In the genomic region with DNA sequence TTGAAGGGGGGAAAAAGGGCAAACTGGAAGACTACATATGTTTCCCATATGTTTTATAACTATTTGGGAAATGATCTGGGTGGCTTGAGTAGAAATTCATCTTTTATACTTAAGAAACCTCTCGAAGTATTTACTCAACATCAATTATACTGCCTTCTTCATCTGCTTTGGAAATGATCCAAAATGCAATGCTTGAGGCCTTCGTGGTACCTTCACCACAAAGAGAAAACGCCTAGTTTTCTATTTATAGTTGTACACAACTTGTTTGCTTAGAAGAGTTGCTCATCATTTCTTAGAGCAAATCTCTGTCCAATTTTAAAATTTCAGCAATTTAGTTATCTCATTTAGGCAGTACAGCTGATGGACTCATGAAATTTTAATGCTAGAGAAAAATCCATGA, we compare ENCODE assay signal across 22 cellular contexts. TPM values are rescaled to one million over a fixed set of nuclear protein-coding genes. Genes with fewer than 3 reads are reported as not detected.
"Had no signal": no experiment of that assay in that cellular context is flagged by ENCODE, and none has a peak within 500 bp of the region (broad histone marks: within the 10 kb centered on the region; RNA-seq: fewer than 3 reads in every experiment).

No MANE protein-coding gene starts in this region.

- H3K9me3 ChIP-seq: esophagus squamous epithelium, thoracic aorta, transverse colon had no signal

- H3K36me3 ChIP-seq: thoracic aorta, transverse colon had no signal

- H3K27ac ChIP-seq: epithelial cell of prostate, esophagus squamous epithelium, heart left ventricle, skin epidermis, stomach, thoracic aorta, transverse colon had no signal

- H3K4me1 ChIP-seq: esophagus squamous epithelium, heart left ventricle, stomach, transverse colon had no signal

- DNase-seq: effector memory CD4-positive, alpha-beta T cell; esophagus squamous epithelium; heart left ventricle; hippocampal formation; left colon; left ventricle myocardium superior; mesendoderm; naive thymus-derived CD4-positive, alpha-beta T cell; nephron progenitor cell; posterior cingulate gyrus; stimulated activated naive CD4-positive, alpha-beta T cell; stomach; substantia nigra; transverse colon had no signal

- H3K27me3 ChIP-seq: esophagus squamous epithelium, heart left ventricle, stomach, transverse colon had no signal

- FAIRE-seq: endometrium, frontal cortex had no signal

- H3K4me1 Mint-ChIP-seq: nephron progenitor cell had no signal

- ATAC-seq: heart left ventricle; left colon; left ventricle myocardium superior; naive thymus-derived CD4-positive, alpha-beta T cell; sciatic nerve had no signal

- H3K27me3 Mint-ChIP-seq: naive thymus-derived CD4-positive, alpha-beta T cell had no signal

- H3K4me3 ChIP-seq: esophagus squamous epithelium, heart left ventricle, lung, skin epidermis, stomach, thoracic aorta, transverse colon had no signal

- H3K27ac Mint-ChIP-seq: naive thymus-derived CD4-positive, alpha-beta T cell; nephron progenitor cell had no signal

- H3K4me3 Mint-ChIP-seq: naive thymus-derived CD4-positive, alpha-beta T cell; nephron progenitor cell had no signal

RNA-seq across cellular contexts. Expression of a gene that starts 18.8 kb away (rescaled TPM):
- total RNA-seq: frontal cortex, kidney epithelial cell had no signal
- polyA plus RNA-seq: naive thymus-derived CD4-positive, alpha-beta T cell had no signal
